8 cellular contexts compared by ENCODE assay signal in the genomic region with DNA sequence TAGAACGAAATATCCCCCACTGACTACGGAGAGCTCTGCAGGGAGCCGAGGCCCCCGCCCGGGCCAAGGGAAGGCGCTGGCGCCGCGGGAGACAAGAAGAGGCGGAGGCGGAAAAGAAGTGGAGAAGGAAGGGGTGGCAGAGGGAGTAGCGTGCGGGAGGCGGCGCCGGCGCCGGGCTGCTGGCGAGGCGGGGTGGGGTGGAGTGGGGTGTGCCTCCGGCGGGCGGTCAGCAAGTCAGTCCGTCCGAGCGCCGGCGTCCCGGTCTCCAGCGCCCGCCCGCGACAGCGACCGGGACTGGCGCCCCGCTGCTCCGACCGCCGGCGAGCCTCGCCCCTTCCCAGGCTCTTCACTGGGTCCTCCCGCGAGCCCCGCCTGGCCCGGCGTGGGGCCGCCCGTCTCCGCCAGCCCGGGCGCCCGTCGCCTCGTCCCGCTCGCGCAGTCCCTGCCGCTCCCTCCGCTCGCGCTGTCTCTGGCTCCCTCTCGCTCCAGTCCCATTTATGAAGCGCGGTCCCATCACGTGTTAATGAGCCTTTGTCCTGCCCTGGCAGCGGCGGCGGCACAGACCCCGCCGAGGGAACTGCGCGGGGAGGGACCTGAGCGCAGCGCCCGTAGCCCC. TPM values are rescaled to one million over a fixed set of nuclear protein-coding genes. Genes with fewer than 3 reads are reported as not detected.
A peak's percentile ranks its signal among the peaks of the same experiment; 100 is the strongest.
DNase-seq lines count a peak whose midpoint lies in the region; ATAC-seq and TF ChIP-seq lines count a peak whose summit lies in the region.

Gene CNR1, minus strand, starts transcription at position 471 of the 616 bp plus-strand sequence. CDS start 21,073 bp downstream, outside the sequence.

- peak within 1 kb of the TSS; percentile 8 to 57 (median 42) for H3K27ac ChIP-seq in gastrocnemius medialis

- DNase-seq in AG09319 (ENCODE audit: extremely low read depth, low read depth) (peak; percentile 0), NCI-H226 (peak; percentile 12), amniotic epithelial cell (ENCODE audit: low read depth) (peak; percentile 5), gastrocnemius medialis (peak in 1 of 2 donors; percentile 10), dedifferentiated amniotic fluid mesenchymal stem cell (ENCODE audit: extremely low spot score) (no peak)

- in situ Hi-C loops in gastrocnemius medialis (cut with MboI; ENCODE audit: low sequenced_read_pairs in 4 of 4): no loop called here

- H3K9me3 ChIP-seq in gastrocnemius medialis: no peaks in the 10 kb centered on the region

- peaks cover 52 to 81% (median 52%) of the 10 kb centered on the region in 3 donors for H3K27me3 ChIP-seq in gastrocnemius medialis

- peaks cover 5 to 9% of the 10 kb centered on the region in 2 donors for H3K4me1 ChIP-seq in gastrocnemius medialis

- intact Hi-C loops in gastrocnemius medialis (cut with DNase I; ENCODE audit: low total_unique reads): no loop called here

- no peak for TF ChIP-seq CTCF in AG09319 (IDR thresholded peaks at IDR 0.05; ENCODE audit: low read depth, low read length)
- no peak for TF ChIP-seq CTCF in gastrocnemius medialis (IDR thresholded peaks at IDR 0.05 in 4 of 5, conservative IDR thresholded peaks at IDR 0.05 in 1 of 5)

- H3K4me3 ChIP-seq in iPS-11a (ENCODE audit: low read depth, low read length): peak within 1 kb of the TSS; percentile 62
- H3K4me3 ChIP-seq in gastrocnemius medialis: peak within 1 kb of the TSS; percentile 55 to 63 (median 60)

- no peaks in the 10 kb centered on the region for H3K36me3 ChIP-seq in gastrocnemius medialis

- ATAC-seq in GM18505 (IDR thresholded peaks at IDR 0.05; ENCODE audit: unreplicated experiment): peak; percentile 50
- peak; percentile 47 for ATAC-seq in HG02943 (IDR thresholded peaks at IDR 0.05; ENCODE audit: low read depth, unreplicated experiment)
- ATAC-seq in gastrocnemius medialis: peak; percentile 59 to 62

- TF ChIP-seq POLR2A in GM18505 (IDR thresholded peaks at IDR 0.05; ENCODE audit: borderline replicate concordance, extremely low read depth, insufficient read depth, insufficient read length) (peak; percentile 71), gastrocnemius medialis (IDR thresholded peaks at IDR 0.05) (peak in 1 of 2 donors; percentile 10)

RNA-seq across cellular contexts. Expression of gene CNR1, which starts in this region (rescaled TPM):
- total RNA-seq in gastrocnemius medialis: 1 to 10 TPM; 4.9 to 9.4 (median 5.9) TPM
